ENCODE assay signal across 2 cellular contexts in the genomic region with DNA sequence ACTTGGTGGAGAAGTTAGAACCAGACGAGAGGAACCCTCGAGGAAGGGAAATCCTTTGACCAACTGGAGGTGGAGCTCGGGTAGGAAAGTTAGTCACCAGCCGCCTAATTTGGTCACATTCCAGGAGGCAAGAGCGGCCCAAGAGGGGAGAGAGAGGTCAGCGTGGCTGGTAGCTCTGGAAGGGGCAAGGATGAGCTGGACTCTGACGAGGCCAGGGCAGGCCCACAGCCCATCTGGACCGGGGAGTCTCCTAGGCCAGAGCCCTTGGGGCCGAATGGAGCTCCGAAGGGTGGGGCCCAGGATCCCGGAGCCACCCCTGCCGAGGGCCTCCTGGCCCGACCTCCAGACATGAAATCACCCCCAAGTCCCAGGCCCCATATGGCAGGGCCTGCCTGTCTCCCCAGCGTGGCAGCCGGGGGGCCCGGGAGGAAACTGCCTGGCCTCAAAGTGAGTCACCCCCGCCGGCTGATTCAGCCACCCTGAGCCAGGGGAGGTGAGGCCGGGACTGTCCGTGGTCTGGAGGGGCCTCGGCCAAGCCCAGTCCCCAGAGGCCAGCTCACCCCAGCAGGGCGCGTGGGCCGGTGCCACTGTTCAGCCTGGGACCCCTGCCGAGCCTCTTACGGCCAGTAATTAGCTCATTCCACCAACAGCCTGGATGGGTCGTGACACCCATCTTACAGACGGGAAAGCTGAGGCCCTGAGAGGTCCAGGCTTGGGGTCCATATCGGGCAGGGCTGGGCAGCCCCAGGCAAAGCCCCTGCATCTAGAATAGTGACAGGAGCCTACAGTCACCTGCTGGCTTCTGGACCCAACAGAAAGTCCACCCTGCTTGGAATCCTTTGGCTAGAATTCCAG.
TF ChIP-seq lines count a peak whose summit lies in the region.

No MANE protein-coding gene starts in this region.

TF ChIP-seq in K562, 482 proteins besides CTCF, POLR2A, EP300 and RAD21 (continued from another document and continues in another):
- TF ChIP-seq, protein P1, sequence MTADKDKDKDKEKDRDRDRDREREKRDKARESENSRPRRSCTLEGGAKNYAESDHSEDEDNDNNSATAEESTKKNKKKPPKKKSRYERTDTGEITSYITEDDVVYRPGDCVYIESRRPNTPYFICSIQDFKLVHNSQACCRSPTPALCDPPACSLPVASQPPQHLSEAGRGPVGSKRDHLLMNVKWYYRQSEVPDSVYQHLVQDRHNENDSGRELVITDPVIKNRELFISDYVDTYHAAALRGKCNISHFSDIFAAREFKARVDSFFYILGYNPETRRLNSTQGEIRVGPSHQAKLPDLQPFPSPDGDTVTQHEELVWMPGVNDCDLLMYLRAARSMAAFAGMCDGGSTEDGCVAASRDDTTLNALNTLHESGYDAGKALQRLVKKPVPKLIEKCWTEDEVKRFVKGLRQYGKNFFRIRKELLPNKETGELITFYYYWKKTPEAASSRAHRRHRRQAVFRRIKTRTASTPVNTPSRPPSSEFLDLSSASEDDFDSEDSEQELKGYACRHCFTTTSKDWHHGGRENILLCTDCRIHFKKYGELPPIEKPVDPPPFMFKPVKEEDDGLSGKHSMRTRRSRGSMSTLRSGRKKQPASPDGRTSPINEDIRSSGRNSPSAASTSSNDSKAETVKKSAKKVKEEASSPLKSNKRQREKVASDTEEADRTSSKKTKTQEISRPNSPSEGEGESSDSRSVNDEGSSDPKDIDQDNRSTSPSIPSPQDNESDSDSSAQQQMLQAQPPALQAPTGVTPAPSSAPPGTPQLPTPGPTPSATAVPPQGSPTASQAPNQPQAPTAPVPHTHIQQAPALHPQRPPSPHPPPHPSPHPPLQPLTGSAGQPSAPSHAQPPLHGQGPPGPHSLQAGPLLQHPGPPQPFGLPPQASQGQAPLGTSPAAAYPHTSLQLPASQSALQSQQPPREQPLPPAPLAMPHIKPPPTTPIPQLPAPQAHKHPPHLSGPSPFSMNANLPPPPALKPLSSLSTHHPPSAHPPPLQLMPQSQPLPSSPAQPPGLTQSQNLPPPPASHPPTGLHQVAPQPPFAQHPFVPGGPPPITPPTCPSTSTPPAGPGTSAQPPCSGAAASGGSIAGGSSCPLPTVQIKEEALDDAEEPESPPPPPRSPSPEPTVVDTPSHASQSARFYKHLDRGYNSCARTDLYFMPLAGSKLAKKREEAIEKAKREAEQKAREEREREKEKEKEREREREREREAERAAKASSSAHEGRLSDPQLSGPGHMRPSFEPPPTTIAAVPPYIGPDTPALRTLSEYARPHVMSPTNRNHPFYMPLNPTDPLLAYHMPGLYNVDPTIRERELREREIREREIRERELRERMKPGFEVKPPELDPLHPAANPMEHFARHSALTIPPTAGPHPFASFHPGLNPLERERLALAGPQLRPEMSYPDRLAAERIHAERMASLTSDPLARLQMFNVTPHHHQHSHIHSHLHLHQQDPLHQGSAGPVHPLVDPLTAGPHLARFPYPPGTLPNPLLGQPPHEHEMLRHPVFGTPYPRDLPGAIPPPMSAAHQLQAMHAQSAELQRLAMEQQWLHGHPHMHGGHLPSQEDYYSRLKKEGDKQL (CRISPR knock-in tag; IDR thresholded peaks at IDR 0.05; ENCODE audit: borderline replicate concordance) = no peak
- TF ChIP-seq RB1 (IDR thresholded peaks at IDR 0.05; ENCODE audit: low read depth) (no peak), ETV6 (IDR thresholded peaks at IDR 0.05; ENCODE audit: borderline replicate concordance in 1 of 2, low read depth in 2 of 2, low read length in 1 of 2) (no peak), ETV6 (CRISPR knock-in tag; IDR thresholded peaks at IDR 0.05; ENCODE audit: borderline replicate concordance) (no peak), KAT2B (IDR thresholded peaks at IDR 0.05; ENCODE audit: low read depth, low read length) (no peak), TAF1 (IDR thresholded peaks at IDR 0.05; ENCODE audit: control insufficient read depth, extremely low read depth, insufficient read depth, low read length, severe bottlenecking) (no peak), ZBTB1 (CRISPR knock-in tag; IDR thresholded peaks at IDR 0.05; ENCODE audit: borderline replicate concordance, low read depth) (no peak)
- TF ChIP-seq, protein P2, sequence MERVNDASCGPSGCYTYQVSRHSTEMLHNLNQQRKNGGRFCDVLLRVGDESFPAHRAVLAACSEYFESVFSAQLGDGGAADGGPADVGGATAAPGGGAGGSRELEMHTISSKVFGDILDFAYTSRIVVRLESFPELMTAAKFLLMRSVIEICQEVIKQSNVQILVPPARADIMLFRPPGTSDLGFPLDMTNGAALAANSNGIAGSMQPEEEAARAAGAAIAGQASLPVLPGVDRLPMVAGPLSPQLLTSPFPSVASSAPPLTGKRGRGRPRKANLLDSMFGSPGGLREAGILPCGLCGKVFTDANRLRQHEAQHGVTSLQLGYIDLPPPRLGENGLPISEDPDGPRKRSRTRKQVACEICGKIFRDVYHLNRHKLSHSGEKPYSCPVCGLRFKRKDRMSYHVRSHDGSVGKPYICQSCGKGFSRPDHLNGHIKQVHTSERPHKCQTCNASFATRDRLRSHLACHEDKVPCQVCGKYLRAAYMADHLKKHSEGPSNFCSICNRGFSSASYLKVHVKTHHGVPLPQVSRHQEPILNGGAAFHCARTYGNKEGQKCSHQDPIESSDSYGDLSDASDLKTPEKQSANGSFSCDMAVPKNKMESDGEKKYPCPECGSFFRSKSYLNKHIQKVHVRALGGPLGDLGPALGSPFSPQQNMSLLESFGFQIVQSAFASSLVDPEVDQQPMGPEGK (CRISPR knock-in tag; IDR thresholded peaks at IDR 0.05; ENCODE audit: borderline replicate concordance) = no peak
- TF ChIP-seq, protein P3, sequence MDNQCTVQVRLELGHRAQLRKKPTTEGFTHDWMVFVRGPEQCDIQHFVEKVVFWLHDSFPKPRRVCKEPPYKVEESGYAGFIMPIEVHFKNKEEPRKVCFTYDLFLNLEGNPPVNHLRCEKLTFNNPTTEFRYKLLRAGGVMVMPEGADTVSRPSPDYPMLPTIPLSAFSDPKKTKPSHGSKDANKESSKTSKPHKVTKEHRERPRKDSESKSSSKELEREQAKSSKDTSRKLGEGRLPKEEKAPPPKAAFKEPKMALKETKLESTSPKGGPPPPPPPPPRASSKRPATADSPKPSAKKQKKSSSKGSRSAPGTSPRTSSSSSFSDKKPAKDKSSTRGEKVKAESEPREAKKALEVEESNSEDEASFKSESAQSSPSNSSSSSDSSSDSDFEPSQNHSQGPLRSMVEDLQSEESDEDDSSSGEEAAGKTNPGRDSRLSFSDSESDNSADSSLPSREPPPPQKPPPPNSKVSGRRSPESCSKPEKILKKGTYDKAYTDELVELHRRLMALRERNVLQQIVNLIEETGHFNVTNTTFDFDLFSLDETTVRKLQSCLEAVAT (IDR thresholded peaks at IDR 0.05) = no peak
- TF ChIP-seq, protein P4, sequence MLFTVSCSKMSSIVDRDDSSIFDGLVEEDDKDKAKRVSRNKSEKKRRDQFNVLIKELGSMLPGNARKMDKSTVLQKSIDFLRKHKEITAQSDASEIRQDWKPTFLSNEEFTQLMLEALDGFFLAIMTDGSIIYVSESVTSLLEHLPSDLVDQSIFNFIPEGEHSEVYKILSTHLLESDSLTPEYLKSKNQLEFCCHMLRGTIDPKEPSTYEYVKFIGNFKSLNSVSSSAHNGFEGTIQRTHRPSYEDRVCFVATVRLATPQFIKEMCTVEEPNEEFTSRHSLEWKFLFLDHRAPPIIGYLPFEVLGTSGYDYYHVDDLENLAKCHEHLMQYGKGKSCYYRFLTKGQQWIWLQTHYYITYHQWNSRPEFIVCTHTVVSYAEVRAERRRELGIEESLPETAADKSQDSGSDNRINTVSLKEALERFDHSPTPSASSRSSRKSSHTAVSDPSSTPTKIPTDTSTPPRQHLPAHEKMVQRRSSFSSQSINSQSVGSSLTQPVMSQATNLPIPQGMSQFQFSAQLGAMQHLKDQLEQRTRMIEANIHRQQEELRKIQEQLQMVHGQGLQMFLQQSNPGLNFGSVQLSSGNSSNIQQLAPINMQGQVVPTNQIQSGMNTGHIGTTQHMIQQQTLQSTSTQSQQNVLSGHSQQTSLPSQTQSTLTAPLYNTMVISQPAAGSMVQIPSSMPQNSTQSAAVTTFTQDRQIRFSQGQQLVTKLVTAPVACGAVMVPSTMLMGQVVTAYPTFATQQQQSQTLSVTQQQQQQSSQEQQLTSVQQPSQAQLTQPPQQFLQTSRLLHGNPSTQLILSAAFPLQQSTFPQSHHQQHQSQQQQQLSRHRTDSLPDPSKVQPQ (CRISPR knock-in tag; IDR thresholded peaks at IDR 0.05; ENCODE audit: borderline replicate concordance) = no peak

TF ChIP-seq in HepG2, 621 proteins besides CTCF, POLR2A, EP300 and RAD21 (continued from another document and continues in another):
- TF ChIP-seq, protein P5, sequence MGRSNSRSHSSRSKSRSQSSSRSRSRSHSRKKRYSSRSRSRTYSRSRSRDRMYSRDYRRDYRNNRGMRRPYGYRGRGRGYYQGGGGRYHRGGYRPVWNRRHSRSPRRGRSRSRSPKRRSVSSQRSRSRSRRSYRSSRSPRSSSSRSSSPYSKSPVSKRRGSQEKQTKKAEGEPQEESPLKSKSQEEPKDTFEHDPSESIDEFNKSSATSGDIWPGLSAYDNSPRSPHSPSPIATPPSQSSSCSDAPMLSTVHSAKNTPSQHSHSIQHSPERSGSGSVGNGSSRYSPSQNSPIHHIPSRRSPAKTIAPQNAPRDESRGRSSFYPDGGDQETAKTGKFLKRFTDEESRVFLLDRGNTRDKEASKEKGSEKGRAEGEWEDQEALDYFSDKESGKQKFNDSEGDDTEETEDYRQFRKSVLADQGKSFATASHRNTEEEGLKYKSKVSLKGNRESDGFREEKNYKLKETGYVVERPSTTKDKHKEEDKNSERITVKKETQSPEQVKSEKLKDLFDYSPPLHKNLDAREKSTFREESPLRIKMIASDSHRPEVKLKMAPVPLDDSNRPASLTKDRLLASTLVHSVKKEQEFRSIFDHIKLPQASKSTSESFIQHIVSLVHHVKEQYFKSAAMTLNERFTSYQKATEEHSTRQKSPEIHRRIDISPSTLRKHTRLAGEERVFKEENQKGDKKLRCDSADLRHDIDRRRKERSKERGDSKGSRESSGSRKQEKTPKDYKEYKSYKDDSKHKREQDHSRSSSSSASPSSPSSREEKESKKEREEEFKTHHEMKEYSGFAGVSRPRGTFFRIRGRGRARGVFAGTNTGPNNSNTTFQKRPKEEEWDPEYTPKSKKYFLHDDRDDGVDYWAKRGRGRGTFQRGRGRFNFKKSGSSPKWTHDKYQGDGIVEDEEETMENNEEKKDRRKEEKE (IDR thresholded peaks at IDR 0.05) = no peak
- TF ChIP-seq MTF1 (CRISPR knock-in tag; IDR thresholded peaks at IDR 0.05) = no peak
- TF ChIP-seq ZNF724P (CRISPR knock-in tag; IDR thresholded peaks at IDR 0.05; ENCODE audit: borderline replicate concordance) = no peak
- TF ChIP-seq ZNF776 (CRISPR knock-in tag; IDR thresholded peaks at IDR 0.05) = no peak
- TF ChIP-seq, protein P6, sequence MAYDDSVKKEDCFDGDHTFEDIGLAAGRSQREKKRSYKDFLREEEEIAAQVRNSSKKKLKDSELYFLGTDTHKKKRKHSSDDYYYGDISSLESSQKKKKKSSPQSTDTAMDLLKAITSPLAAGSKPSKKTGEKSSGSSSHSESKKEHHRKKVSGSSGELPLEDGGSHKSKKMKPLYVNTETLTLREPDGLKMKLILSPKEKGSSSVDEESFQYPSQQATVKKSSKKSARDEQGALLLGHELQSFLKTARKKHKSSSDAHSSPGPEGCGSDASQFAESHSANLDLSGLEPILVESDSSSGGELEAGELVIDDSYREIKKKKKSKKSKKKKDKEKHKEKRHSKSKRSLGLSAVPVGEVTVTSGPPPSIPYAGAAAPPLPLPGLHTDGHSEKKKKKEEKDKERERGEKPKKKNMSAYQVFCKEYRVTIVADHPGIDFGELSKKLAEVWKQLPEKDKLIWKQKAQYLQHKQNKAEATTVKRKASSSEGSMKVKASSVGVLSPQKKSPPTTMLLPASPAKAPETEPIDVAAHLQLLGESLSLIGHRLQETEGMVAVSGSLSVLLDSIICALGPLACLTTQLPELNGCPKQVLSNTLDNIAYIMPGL (CRISPR knock-in tag; IDR thresholded peaks at IDR 0.05; ENCODE audit: borderline replicate concordance in 1 of 2, low read depth in 1 of 2) = no peak
- TF ChIP-seq NKX3-1 (CRISPR knock-in tag; IDR thresholded peaks at IDR 0.05) = no peak
- no peak for TF ChIP-seq WIZ (CRISPR knock-in tag; IDR thresholded peaks at IDR 0.05)
- TF ChIP-seq ZNF878 (CRISPR knock-in tag; IDR thresholded peaks at IDR 0.05) = no peak
- TF ChIP-seq, protein P7, sequence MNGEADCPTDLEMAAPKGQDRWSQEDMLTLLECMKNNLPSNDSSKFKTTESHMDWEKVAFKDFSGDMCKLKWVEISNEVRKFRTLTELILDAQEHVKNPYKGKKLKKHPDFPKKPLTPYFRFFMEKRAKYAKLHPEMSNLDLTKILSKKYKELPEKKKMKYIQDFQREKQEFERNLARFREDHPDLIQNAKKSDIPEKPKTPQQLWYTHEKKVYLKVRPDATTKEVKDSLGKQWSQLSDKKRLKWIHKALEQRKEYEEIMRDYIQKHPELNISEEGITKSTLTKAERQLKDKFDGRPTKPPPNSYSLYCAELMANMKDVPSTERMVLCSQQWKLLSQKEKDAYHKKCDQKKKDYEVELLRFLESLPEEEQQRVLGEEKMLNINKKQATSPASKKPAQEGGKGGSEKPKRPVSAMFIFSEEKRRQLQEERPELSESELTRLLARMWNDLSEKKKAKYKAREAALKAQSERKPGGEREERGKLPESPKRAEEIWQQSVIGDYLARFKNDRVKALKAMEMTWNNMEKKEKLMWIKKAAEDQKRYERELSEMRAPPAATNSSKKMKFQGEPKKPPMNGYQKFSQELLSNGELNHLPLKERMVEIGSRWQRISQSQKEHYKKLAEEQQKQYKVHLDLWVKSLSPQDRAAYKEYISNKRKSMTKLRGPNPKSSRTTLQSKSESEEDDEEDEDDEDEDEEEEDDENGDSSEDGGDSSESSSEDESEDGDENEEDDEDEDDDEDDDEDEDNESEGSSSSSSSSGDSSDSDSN (CRISPR knock-in tag; IDR thresholded peaks at IDR 0.05) = peak; percentile 54; the same call in 1 of the 2 replicates
- TF ChIP-seq TBP (CRISPR knock-in tag; IDR thresholded peaks at IDR 0.05) = no peak
- TF ChIP-seq, protein P8, sequence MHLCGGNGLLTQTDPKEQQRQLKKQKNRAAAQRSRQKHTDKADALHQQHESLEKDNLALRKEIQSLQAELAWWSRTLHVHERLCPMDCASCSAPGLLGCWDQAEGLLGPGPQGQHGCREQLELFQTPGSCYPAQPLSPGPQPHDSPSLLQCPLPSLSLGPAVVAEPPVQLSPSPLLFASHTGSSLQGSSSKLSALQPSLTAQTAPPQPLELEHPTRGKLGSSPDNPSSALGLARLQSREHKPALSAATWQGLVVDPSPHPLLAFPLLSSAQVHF (CRISPR knock-in tag; IDR thresholded peaks at IDR 0.05) = no peak
- TF ChIP-seq KLF11 (CRISPR knock-in tag; IDR thresholded peaks at IDR 0.05) = no peak
- TF ChIP-seq, protein P9, sequence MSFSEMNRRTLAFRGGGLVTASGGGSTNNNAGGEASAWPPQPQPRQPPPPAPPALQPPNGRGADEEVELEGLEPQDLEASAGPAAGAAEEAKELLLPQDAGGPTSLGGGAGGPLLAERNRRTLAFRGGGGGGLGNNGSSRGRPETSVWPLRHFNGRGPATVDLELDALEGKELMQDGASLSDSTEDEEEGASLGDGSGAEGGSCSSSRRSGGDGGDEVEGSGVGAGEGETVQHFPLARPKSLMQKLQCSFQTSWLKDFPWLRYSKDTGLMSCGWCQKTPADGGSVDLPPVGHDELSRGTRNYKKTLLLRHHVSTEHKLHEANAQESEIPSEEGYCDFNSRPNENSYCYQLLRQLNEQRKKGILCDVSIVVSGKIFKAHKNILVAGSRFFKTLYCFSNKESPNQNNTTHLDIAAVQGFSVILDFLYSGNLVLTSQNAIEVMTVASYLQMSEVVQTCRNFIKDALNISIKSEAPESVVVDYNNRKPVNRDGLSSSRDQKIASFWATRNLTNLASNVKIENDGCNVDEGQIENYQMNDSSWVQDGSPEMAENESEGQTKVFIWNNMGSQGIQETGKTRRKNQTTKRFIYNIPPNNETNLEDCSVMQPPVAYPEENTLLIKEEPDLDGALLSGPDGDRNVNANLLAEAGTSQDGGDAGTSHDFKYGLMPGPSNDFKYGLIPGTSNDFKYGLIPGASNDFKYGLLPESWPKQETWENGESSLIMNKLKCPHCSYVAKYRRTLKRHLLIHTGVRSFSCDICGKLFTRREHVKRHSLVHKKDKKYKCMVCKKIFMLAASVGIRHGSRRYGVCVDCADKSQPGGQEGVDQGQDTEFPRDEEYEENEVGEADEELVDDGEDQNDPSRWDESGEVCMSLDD (CRISPR knock-in tag; IDR thresholded peaks at IDR 0.05; ENCODE audit: borderline replicate concordance) = no peak
- no peak for TF ChIP-seq NCOA5 (CRISPR knock-in tag; IDR thresholded peaks at IDR 0.05)
- peak; percentile 26; the same call in 1 of the 2 replicates for TF ChIP-seq GABPB1 (CRISPR knock-in tag; IDR thresholded peaks at IDR 0.05)
- TF ChIP-seq NR2F6 (IDR thresholded peaks at IDR 0.05) = no peak
- no peak for TF ChIP-seq NR2F6 (CRISPR knock-in tag; IDR thresholded peaks at IDR 0.05)
